Comparison of ENCODE assay signal across 21 cellular contexts in the genomic region with DNA sequence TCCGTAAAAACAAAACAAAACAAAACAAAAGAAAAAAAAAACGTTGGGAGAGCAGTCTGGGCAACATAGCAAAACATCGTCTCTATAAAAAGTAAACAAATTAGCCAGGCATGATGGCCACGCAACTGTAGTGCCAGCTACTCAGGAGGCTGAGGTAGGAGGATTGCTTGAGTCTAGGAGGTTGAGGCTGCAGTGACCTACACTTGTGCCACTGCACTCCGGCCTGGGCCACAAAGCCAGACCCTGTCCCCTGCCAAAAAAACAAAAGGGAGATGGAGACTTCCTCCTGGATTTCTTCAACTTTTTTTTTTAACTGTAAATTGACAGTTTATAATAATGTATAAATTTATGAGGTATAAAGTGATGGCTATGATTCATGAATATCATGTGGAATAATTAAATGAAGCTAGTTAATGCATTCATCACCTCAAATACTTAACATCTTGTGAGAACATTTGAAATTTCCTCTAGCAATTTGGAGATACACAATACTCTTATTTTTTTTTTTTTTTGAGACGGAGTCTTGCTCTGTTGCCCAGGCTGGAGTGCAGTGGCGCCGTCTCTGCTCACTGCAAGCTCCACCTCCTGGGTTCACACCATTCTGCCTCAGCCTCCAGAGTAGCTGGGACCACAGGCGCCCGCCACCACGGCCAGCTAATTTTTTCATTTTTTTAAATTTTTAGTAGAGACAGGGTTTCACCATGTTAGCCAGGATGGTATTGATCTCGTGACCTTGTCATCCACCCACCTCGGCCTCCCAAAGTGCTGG. TPM values are rescaled to one million over a fixed set of nuclear protein-coding genes. Genes with fewer than 3 reads are reported as not detected.
DNase-seq lines count a peak whose midpoint lies in the region; ATAC-seq and TF ChIP-seq lines count a peak whose summit lies in the region.
"Had no signal": no experiment of that assay in that cellular context is flagged by ENCODE, and none has a peak within 500 bp of the region (broad histone marks: within the 10 kb centered on the region; RNA-seq: fewer than 3 reads in every experiment).

No MANE protein-coding gene starts in this region.

- no peak overlapping the region for H2AFZ ChIP-seq in GM23338

- H4K20me1 ChIP-seq in GM23338 (replicated peaks; ENCODE audit: insufficient read depth) = peaks cover 15% of the 10 kb centered on the region

- peak overlapping the region in 1 of 3 donors; percentile 38 for H3K27ac Mint-ChIP-seq in CD4-positive, CD25-positive, alpha-beta regulatory T cell
- H3K27ac Mint-ChIP-seq in GM23338 (no peak overlapping the region), natural killer cell (no peak overlapping the region)
- no peak overlapping the region for H3K27ac Mint-ChIP-seq in activated T-helper 1 cell treated with anti-CD3 and anti-CD28 coated beads, Interleukin-12 subunit alpha, Interleukin-12 subunit beta, Interleukin-2, Interleukin-4 antibody, amounts not matched to agents 30 ng/mL and 10 ng/mL and 1 ng/mL, durations not matched to agents 14 hours and 24 hours and 36 hours
- H3K27ac Mint-ChIP-seq: activated CD8-positive, alpha-beta memory T cell treated with anti-CD3 and anti-CD28 coated beads, Interleukin-2, amount 10 ng/mL, durations not matched to agents 7 days and 5 days; activated naive CD4-positive, alpha-beta T cell treated with anti-CD3 and anti-CD28 coated beads, Interleukin-2, amount 10 ng/mL, durations not matched to agents 7 days and 5 days; WTC11 had no signal

- peak overlapping the region; percentile 35 to 77 (median 44) for H3K4me3 Mint-ChIP-seq in CD4-positive, CD25-positive, alpha-beta regulatory T cell
- 0 out of 3 replicates have a peak overlapping the region, but pooled peaks have one; percentile 12 for H3K4me3 Mint-ChIP-seq in GM23338
- peak overlapping the region; percentile 19 for H3K4me3 Mint-ChIP-seq in activated T-helper 1 cell treated with anti-CD3 and anti-CD28 coated beads, Interleukin-12 subunit alpha, Interleukin-12 subunit beta, Interleukin-2, Interleukin-4 antibody, amounts not matched to agents 30 ng/mL and 10 ng/mL and 1 ng/mL, durations not matched to agents 14 hours and 24 hours and 36 hours
- peak overlapping the region; percentile 53 for H3K4me3 Mint-ChIP-seq in natural killer cell
- H3K4me3 Mint-ChIP-seq: activated CD8-positive, alpha-beta memory T cell treated with anti-CD3 and anti-CD28 coated beads, Interleukin-2, amount 10 ng/mL, durations not matched to agents 7 days and 5 days had no signal

- H3K9me2 ChIP-seq in GM23338 (ENCODE audit: insufficient read depth) = no peaks in the 10 kb centered on the region

- H3K27me3 Mint-ChIP-seq in CD4-positive, CD25-positive, alpha-beta regulatory T cell = no peaks in the 10 kb centered on the region
- H3K27me3 Mint-ChIP-seq in GM23338 (ENCODE audit: insufficient read depth, low read depth, poor library complexity) = peaks cover 16% of the 10 kb centered on the region
- H3K27me3 Mint-ChIP-seq in activated T-helper 1 cell treated with anti-CD3 and anti-CD28 coated beads, Interleukin-12 subunit alpha, Interleukin-12 subunit beta, Interleukin-2, Interleukin-4 antibody, amounts not matched to agents 30 ng/mL and 10 ng/mL and 1 ng/mL, durations not matched to agents 14 hours and 24 hours and 36 hours (ENCODE audit: insufficient read depth) = no peaks in the 10 kb centered on the region
- H3K27me3 Mint-ChIP-seq in natural killer cell (ENCODE audit: low read depth in 2 of 2) = no peaks in the 10 kb centered on the region
- H3K27me3 Mint-ChIP-seq: activated CD8-positive, alpha-beta memory T cell treated with anti-CD3 and anti-CD28 coated beads, Interleukin-2, amount 10 ng/mL, durations not matched to agents 7 days and 5 days; activated naive CD4-positive, alpha-beta T cell treated with anti-CD3 and anti-CD28 coated beads, Interleukin-2, amount 10 ng/mL, durations not matched to agents 7 days and 5 days had no signal

- H3K27ac ChIP-seq in CD4-positive, CD25-positive, alpha-beta regulatory T cell (ENCODE audit: insufficient read depth, low read length, poor library complexity, severe bottlenecking) = no peak overlapping the region
- H3K27ac ChIP-seq in GM23338 (ENCODE audit: low read depth) = no peak overlapping the region
- H3K27ac ChIP-seq: brain microvascular endothelial cell, psoas muscle had no signal

- ATAC-seq in CD4-positive, CD25-positive, alpha-beta regulatory T cell (ENCODE audit: low read depth in 2 of 2) = no peak
- ATAC-seq in GM23338 (no peak), natural killer cell (no peak)
- ATAC-seq: activated CD8-positive, alpha-beta memory T cell treated with anti-CD3 and anti-CD28 coated beads, Interleukin-2, amount 10 ng/mL, durations not matched to agents 7 days and 5 days; esophagus mucosa; psoas muscle; WTC11 had no signal

- H3K9me3 ChIP-seq in CD4-positive, CD25-positive, alpha-beta regulatory T cell (ENCODE audit: control insufficient read depth in 2 of 2, low read length in 2 of 2) = no peaks in the 10 kb centered on the region
- H3K9me3 ChIP-seq: psoas muscle had no signal

- H3K36me3 Mint-ChIP-seq in CD4-positive, CD25-positive, alpha-beta regulatory T cell = peaks cover 15% of the 10 kb centered on the region
- H3K36me3 Mint-ChIP-seq in GM23338 (ENCODE audit: low read depth) (peaks cover 42% of the 10 kb centered on the region), natural killer cell (peaks cover 11% of the 10 kb centered on the region)
- peaks cover 18% of the 10 kb centered on the region for H3K36me3 Mint-ChIP-seq in activated T-helper 1 cell treated with anti-CD3 and anti-CD28 coated beads, Interleukin-12 subunit alpha, Interleukin-12 subunit beta, Interleukin-2, Interleukin-4 antibody, amounts not matched to agents 30 ng/mL and 10 ng/mL and 1 ng/mL, durations not matched to agents 14 hours and 24 hours and 36 hours (ENCODE audit: low read depth)

- H3K27me3 ChIP-seq in CD4-positive, CD25-positive, alpha-beta regulatory T cell (ENCODE audit: control insufficient read depth, insufficient read depth, low read length) = no peaks in the 10 kb centered on the region
- H3K27me3 ChIP-seq in GM23338 (ENCODE audit: insufficient read depth) = no peaks in the 10 kb centered on the region
- H3K27me3 ChIP-seq: brain microvascular endothelial cell had no signal

- peaks cover 4 to 34% (median 16%) of the 10 kb centered on the region in 4 donors for H3K4me1 Mint-ChIP-seq in CD4-positive, CD25-positive, alpha-beta regulatory T cell
- H3K4me1 Mint-ChIP-seq in GM23338 (peaks cover 3% of the 10 kb centered on the region; the same call in 1 of the 3 replicates), natural killer cell (peaks cover 18 to 19% of the 10 kb centered on the region in 2 donors)
- peaks cover 13% of the 10 kb centered on the region for H3K4me1 Mint-ChIP-seq in activated T-helper 1 cell treated with anti-CD3 and anti-CD28 coated beads, Interleukin-12 subunit alpha, Interleukin-12 subunit beta, Interleukin-2, Interleukin-4 antibody, amounts not matched to agents 30 ng/mL and 10 ng/mL and 1 ng/mL, durations not matched to agents 14 hours and 24 hours and 36 hours (ENCODE audit: low read depth)
- H3K4me1 Mint-ChIP-seq: WTC11 had no signal

- peaks cover 10% of the 10 kb centered on the region for H3K36me3 ChIP-seq in CD4-positive, CD25-positive, alpha-beta regulatory T cell (ENCODE audit: control insufficient read depth, insufficient read depth, low read length)
- H3K36me3 ChIP-seq in GM23338 (ENCODE audit: insufficient read depth) = peaks cover 23% of the 10 kb centered on the region

- TF ChIP-seq CTCF in GM23338 (conservative IDR thresholded peaks at IDR 0.05; ENCODE audit: low read depth in 2 of 2) (no peak), natural killer cell (IDR thresholded peaks at IDR 0.05) (no peak)

- H3K79me2 ChIP-seq in GM23338 (replicated peaks; ENCODE audit: insufficient read depth) = peaks cover 47% of the 10 kb centered on the region

- H3K4me3 ChIP-seq in CD4-positive, CD25-positive, alpha-beta regulatory T cell (ENCODE audit: low read depth, low read length) = no peak overlapping the region
- H3K4me3 ChIP-seq in GM23338 = peak overlapping the region; percentile 95; the same call in 1 of the 2 replicates
- H3K4me3 ChIP-seq: psoas muscle had no signal

- H3K4me1 ChIP-seq in CD4-positive, CD25-positive, alpha-beta regulatory T cell (ENCODE audit: control insufficient read depth, insufficient read depth, low read length, poor library complexity, severe bottlenecking) = peaks cover 7% of the 10 kb centered on the region
- peaks cover 7% of the 10 kb centered on the region; the same call in 1 of the 2 replicates for H3K4me1 ChIP-seq in GM23338 (ENCODE audit: insufficient read depth)
- H3K4me1 ChIP-seq: psoas muscle had no signal

- no peaks in the 10 kb centered on the region for H3K9me3 Mint-ChIP-seq in CD4-positive, CD25-positive, alpha-beta regulatory T cell
- H3K9me3 Mint-ChIP-seq in GM23338 (no peaks in the 10 kb centered on the region), natural killer cell (no peaks in the 10 kb centered on the region)
- no peaks in the 10 kb centered on the region for H3K9me3 Mint-ChIP-seq in activated T-helper 1 cell treated with anti-CD3 and anti-CD28 coated beads, Interleukin-12 subunit alpha, Interleukin-12 subunit beta, Interleukin-2, Interleukin-4 antibody, amounts not matched to agents 30 ng/mL and 10 ng/mL and 1 ng/mL, durations not matched to agents 14 hours and 24 hours and 36 hours
- H3K9me3 Mint-ChIP-seq: activated naive CD4-positive, alpha-beta T cell treated with anti-CD3 and anti-CD28 coated beads, Interleukin-2, amount 10 ng/mL, durations not matched to agents 7 days and 5 days had no signal

- peak overlapping the region; percentile 85; the same call in 1 of the 2 replicates for H3K4me2 ChIP-seq in GM23338

- H3F3A ChIP-seq in GM23338 (replicated peaks; ENCODE audit: low read depth) = peaks cover 9% of the 10 kb centered on the region

- intact Hi-C loops in activated T-helper 1 cell treated with anti-CD3 and anti-CD28 coated beads, Interleukin-12 subunit alpha, Interleukin-12 subunit beta, Interleukin-2, Interleukin-4 antibody, amounts not matched to agents 30 ng/mL and 10 ng/mL and 1 ng/mL, durations not matched to agents 14 hours and 24 hours and 36 hours (cut with micrococcal nuclease) = no loop called here
- intact Hi-C loops in natural killer cell (cut with micrococcal nuclease) = no loop called here

- no peak for DNase-seq in CD4-positive, CD25-positive, alpha-beta regulatory T cell
- DNase-seq in GM23338 (ENCODE audit: low spot score) = no peak
- DNase-seq in activated T-helper 1 cell treated with anti-CD3 and anti-CD28 coated beads, Interleukin-12 subunit alpha, Interleukin-12 subunit beta, Interleukin-2, Interleukin-4 antibody, amounts not matched to agents 30 ng/mL and 10 ng/mL and 1 ng/mL, durations not matched to agents 14 hours and 24 hours and 36 hours (ENCODE audit: low spot score) = no peak
- no peak for DNase-seq in natural killer cell
- DNase-seq in NCI-H510A (lab: John Stamatoyannopoulos, UW) = no peak
- DNase-seq in effector CD8-positive, alpha-beta T cell (lab: John Stamatoyannopoulos, UW) = no peak
- DNase-seq in cerebellum (ENCODE audit: low spot score) = no peak
- no peak for DNase-seq in effector CD4-positive, alpha-beta T cell
- DNase-seq: activated CD8-positive, alpha-beta memory T cell treated with anti-CD3 and anti-CD28 coated beads, Interleukin-2, amount 10 ng/mL, durations not matched to agents 7 days and 5 days; activated naive CD4-positive, alpha-beta T cell treated with anti-CD3 and anti-CD28 coated beads, Interleukin-2, amount 10 ng/mL, durations not matched to agents 7 days and 5 days; brain microvascular endothelial cell; H7; NCI-H1694; NCI-H226; NK-92 treated with Interleukin-12 subunit alpha and Interleukin-12 subunit beta, amount 100 ng/mL, for 24 hours; psoas muscle; small intestine; stimulated activated CD4-positive, alpha-beta T cell treated with anti-CD3 and anti-CD28 coated beads, Interleukin-4, amount 100 ng/mL, for 4 hours; stimulated activated CD8-positive, alpha-beta memory T cell treated with anti-CD3 and anti-CD28 coated beads, Interleukin-4, amount 100 ng/mL, for 48 hours had no signal

RNA-seq across cellular contexts. Expression of a gene that starts 1.9 kb away (rescaled TPM):
- total RNA-seq in CD4-positive, CD25-positive, alpha-beta regulatory T cell = 9.0 TPM
- polyA plus RNA-seq in CD4-positive, CD25-positive, alpha-beta regulatory T cell = 10 to 100 TPM; 17.8 to 24.4 (median 22.1) TPM
- 56.6 and 61.3 TPM in 2 replicates for total RNA-seq in GM23338 (2014; rRNA removed; shearing (Covaris generic))
- polyA plus RNA-seq in GM23338 (2016; fragmentation: Nextera tagmentation; extraction: Ambion mirVana) = 67.2 and 68.3 TPM in 2 replicates
- 51.3 and 52.3 TPM in 2 replicates for total RNA-seq in activated T-helper 1 cell treated with anti-CD3 and anti-CD28 coated beads, Interleukin-12 subunit alpha, Interleukin-12 subunit beta, Interleukin-2, Interleukin-4 antibody, amounts not matched to agents 30 ng/mL and 10 ng/mL and 1 ng/mL, durations not matched to agents 14 hours and 24 hours and 36 hours
- total RNA-seq in natural killer cell (1 to 10 TPM; 4.7 to 8.6 (median 5.6) TPM), cerebellum (12.4 TPM)

RNA-seq across cellular contexts. Expression of a gene that starts 22.1 kb away (rescaled TPM):
- 70.3 TPM for total RNA-seq in CD4-positive, CD25-positive, alpha-beta regulatory T cell
- polyA plus RNA-seq in CD4-positive, CD25-positive, alpha-beta regulatory T cell = 10 to 100 TPM; 72.1 to 93.0 (median 82.7) TPM
- total RNA-seq in GM23338 (2014; rRNA removed; shearing (Covaris generic)) = 153 and 185 TPM in 2 replicates
- 93.1 and 112 TPM in 2 replicates for polyA plus RNA-seq in GM23338 (2016; fragmentation: Nextera tagmentation; extraction: Ambion mirVana)
- 173 and 175 TPM in 2 replicates for total RNA-seq in activated T-helper 1 cell treated with anti-CD3 and anti-CD28 coated beads, Interleukin-12 subunit alpha, Interleukin-12 subunit beta, Interleukin-2, Interleukin-4 antibody, amounts not matched to agents 30 ng/mL and 10 ng/mL and 1 ng/mL, durations not matched to agents 14 hours and 24 hours and 36 hours
- total RNA-seq in natural killer cell = 10 to 100 TPM; 60.5 to 74.1 (median 68.7) TPM
- total RNA-seq in cerebellum = 114 TPM

RNA-seq across cellular contexts. Expression of a gene that starts 41.1 kb away (rescaled TPM):
- total RNA-seq in CD4-positive, CD25-positive, alpha-beta regulatory T cell = 116 TPM
- 100 to 1,000 TPM; 141 to 148 (median 144) TPM for polyA plus RNA-seq in CD4-positive, CD25-positive, alpha-beta regulatory T cell
- total RNA-seq in GM23338 (2014; rRNA removed; shearing (Covaris generic)) = 298 and 327 TPM in 2 replicates
- 127 and 136 TPM in 2 replicates for polyA plus RNA-seq in GM23338 (2016; fragmentation: Nextera tagmentation; extraction: Ambion mirVana)
- total RNA-seq in activated T-helper 1 cell treated with anti-CD3 and anti-CD28 coated beads, Interleukin-12 subunit alpha, Interleukin-12 subunit beta, Interleukin-2, Interleukin-4 antibody, amounts not matched to agents 30 ng/mL and 10 ng/mL and 1 ng/mL, durations not matched to agents 14 hours and 24 hours and 36 hours = 502 and 509 TPM in 2 replicates
- total RNA-seq in natural killer cell = 100 to 1,000 TPM in 2 of 3 donors, 10 to 100 TPM in 1; 98.5 to 132 (median 104) TPM
- 115 TPM for total RNA-seq in cerebellum
